Comparison of ENCODE assay signal across 9 cellular contexts in genomic region chr5:159158553-159159091, GRCh38. TPM values are rescaled to one million over a fixed set of nuclear protein-coding genes. Genes with fewer than 3 reads are reported as not detected.
A peak's percentile ranks its signal among the peaks of the same experiment; 100 is the strongest.
DNase-seq lines count a peak whose midpoint lies in the region; ATAC-seq and TF ChIP-seq lines count a peak whose summit lies in the region.
"Not testable (repeated sequence)": the region's sequence is repeated elsewhere in the genome, so short reads cannot be mapped to it uniquely, and the experiment has no call there.
"Had no signal": no experiment of that assay in that cellular context is flagged by ENCODE, and none has a peak within 500 bp of the region (broad histone marks: within the 10 kb centered on the region; RNA-seq: fewer than 3 reads in every experiment).

No MANE protein-coding gene starts in this region.

- not testable (repeated sequence) for H3K4me3 Mint-ChIP-seq in activated CD4-positive, alpha-beta memory T cell treated with anti-CD3 and anti-CD28 coated beads for 36 hours; activated naive CD4-positive, alpha-beta T cell treated with anti-CD3 and anti-CD28 coated beads, Interleukin-2, amount 50 U/mL, for 24 hours; stimulated activated naive B cell treated with anti-CD40 and anti-IgM and Interleukin-4, amounts not matched to agents 10 μg/mL and 1 μg/mL and 100 μg/mL, for 72 hours

- not testable (repeated sequence) for H2AFZ ChIP-seq in ACC112 (ENCODE audit: low read length, unreplicated experiment)

- H3K36me3 ChIP-seq in ACC112 (ENCODE audit: insufficient read depth, low read length), result peaks cover 20% of the 10 kb centered on the region
- peaks cover 56% of the 10 kb centered on the region for H3K36me3 ChIP-seq in left ventricle myocardium inferior
- H3K36me3 ChIP-seq in mucosa of descending colon (ENCODE audit: low read depth), result not testable (repeated sequence)

- DNase-seq in HT1080 (ENCODE audit: low read depth), result peak; percentile 90
- not testable (repeated sequence) for DNase-seq in activated CD4-positive, alpha-beta memory T cell treated with anti-CD3 and anti-CD28 coated beads for 36 hours; left ventricle myocardium inferior; mucosa of descending colon; stimulated activated naive B cell treated with anti-CD40 and anti-IgM and Interleukin-4, amounts not matched to agents 10 μg/mL and 1 μg/mL and 100 μg/mL, for 72 hours
- peak; percentile 24 to 32 for DNase-seq in cardiac fibroblast (ENCODE audit: low read depth in 2 of 2)

- not testable (repeated sequence) for H3K4me3 ChIP-seq in ACC112 (ENCODE audit: low read depth, low read length); cardiac fibroblast (replicated peaks in 1 of 2; ENCODE audit: low read depth in 2 of 2, low read length in 2 of 2); left ventricle myocardium inferior; mucosa of descending colon

- peak overlapping the region; percentile 23 for H3K27ac Mint-ChIP-seq in activated CD4-positive, alpha-beta memory T cell treated with anti-CD3 and anti-CD28 coated beads for 36 hours
- H3K27ac Mint-ChIP-seq in activated naive CD4-positive, alpha-beta T cell treated with anti-CD3 and anti-CD28 coated beads, Interleukin-2, amount 50 U/mL, for 24 hours, result peak overlapping the region; percentile 87
- H3K27ac Mint-ChIP-seq in stimulated activated naive B cell treated with anti-CD40 and anti-IgM and Interleukin-4, amounts not matched to agents 10 μg/mL and 1 μg/mL and 100 μg/mL, for 72 hours, result peak overlapping the region; percentile 38

- ATAC-seq in mucosa of descending colon, result peak; percentile 38
- ATAC-seq in stimulated activated naive B cell treated with anti-CD40 and anti-IgM and Interleukin-4, amounts not matched to agents 10 μg/mL and 1 μg/mL and 100 μg/mL, for 72 hours (replicated peaks), result not testable (repeated sequence)

- POLR2A ChIA-PET in activated CD4-positive, alpha-beta memory T cell treated with anti-CD3 and anti-CD28 coated beads for 36 hours (lab: Charles Lee), result not testable (repeated sequence)

- H3K9me3 ChIP-seq in left ventricle myocardium inferior (replicated peaks); mucosa of descending colon: not testable (repeated sequence)

- TF ChIP-seq CTCF in cardiac fibroblast (IDR thresholded peaks at IDR 0.05; ENCODE audit: low read depth, low read length); left ventricle myocardium inferior (IDR thresholded peaks at IDR 0.05; ENCODE audit: borderline replicate concordance); mucosa of descending colon (IDR thresholded peaks at IDR 0.05): not testable (repeated sequence)

- H3K4me1 Mint-ChIP-seq in activated CD4-positive, alpha-beta memory T cell treated with anti-CD3 and anti-CD28 coated beads for 36 hours (ENCODE audit: low read depth), result peaks cover 46% of the 10 kb centered on the region
- H3K4me1 Mint-ChIP-seq in activated naive CD4-positive, alpha-beta T cell treated with anti-CD3 and anti-CD28 coated beads, Interleukin-2, amount 50 U/mL, for 24 hours, result peaks cover 61% of the 10 kb centered on the region
- H3K4me1 Mint-ChIP-seq in stimulated activated naive B cell treated with anti-CD40 and anti-IgM and Interleukin-4, amounts not matched to agents 10 μg/mL and 1 μg/mL and 100 μg/mL, for 72 hours, result peaks cover 26 to 39% of the 10 kb centered on the region in 2 donors

- H3K79me2 ChIP-seq in ACC112 (ENCODE audit: control insufficient read depth, insufficient read depth, low read length, unreplicated experiment), result not testable (repeated sequence)

- H3K4me1 ChIP-seq in ACC112 (ENCODE audit: control insufficient read depth, insufficient read depth, low read length, unreplicated experiment), result peaks cover 34% of the 10 kb centered on the region
- H3K4me1 ChIP-seq in left ventricle myocardium inferior, result peaks cover 16% of the 10 kb centered on the region
- not testable (repeated sequence) for H3K4me1 ChIP-seq in mucosa of descending colon (ENCODE audit: low read depth)

- peaks cover 30% of the 10 kb centered on the region for H3K36me3 Mint-ChIP-seq in activated CD4-positive, alpha-beta memory T cell treated with anti-CD3 and anti-CD28 coated beads for 36 hours
- H3K36me3 Mint-ChIP-seq in activated naive CD4-positive, alpha-beta T cell treated with anti-CD3 and anti-CD28 coated beads, Interleukin-2, amount 50 U/mL, for 24 hours, result peaks cover 12% of the 10 kb centered on the region
- H3K36me3 Mint-ChIP-seq in stimulated activated naive B cell treated with anti-CD40 and anti-IgM and Interleukin-4, amounts not matched to agents 10 μg/mL and 1 μg/mL and 100 μg/mL, for 72 hours, result peaks cover 19 to 34% of the 10 kb centered on the region in 2 donors

- H3K27ac ChIP-seq in ACC112 (ENCODE audit: low read depth, low read length), result peak overlapping the region; percentile 66
- H3K27ac ChIP-seq in left ventricle myocardium inferior (replicated peaks), result peak overlapping the region; percentile 43

- not testable (repeated sequence) for H3K27me3 ChIP-seq in ACC112 (ENCODE audit: insufficient read depth, low read length); left ventricle myocardium inferior (ENCODE audit: low read depth)

- CTCF ChIA-PET in activated CD4-positive, alpha-beta memory T cell treated with anti-CD3 and anti-CD28 coated beads for 36 hours (lab: Charles Lee), result interaction anchor here (0.9 to 5.1 kb wide), 6 partner anchors 11 to 159 kb away, joined by 3 to 128 read pairs (median 7); no protein-coding TSS in a partner anchor

- H3K27me3 Mint-ChIP-seq in activated CD4-positive, alpha-beta memory T cell treated with anti-CD3 and anti-CD28 coated beads for 36 hours; activated naive CD4-positive, alpha-beta T cell treated with anti-CD3 and anti-CD28 coated beads, Interleukin-2, amount 50 U/mL, for 24 hours; stimulated activated naive B cell treated with anti-CD40 and anti-IgM and Interleukin-4, amounts not matched to agents 10 μg/mL and 1 μg/mL and 100 μg/mL, for 72 hours: not testable (repeated sequence)

- intact Hi-C loops in activated CD4-positive, alpha-beta memory T cell treated with anti-CD3 and anti-CD28 coated beads for 36 hours (cut with micrococcal nuclease), result loop anchor here (5.0 kb wide), 2 partner anchors 174 to 829 kb away; partner anchors contain the start of gene IL12B
- intact Hi-C loops in left ventricle myocardium inferior (cut with micrococcal nuclease), result loop anchor here (10.0 kb wide), 1 partner anchor 106 kb away; the partner anchor contains the start of gene UBLCP1
- intact Hi-C loops in mucosa of descending colon (cut with DNase I, micrococcal nuclease), result loop anchor here in 1 of 2 donors (10.0 kb wide), 2 partner anchors 106 to 156 kb away; partner anchors contain the start of gene UBLCP1

- H3K9me3 Mint-ChIP-seq in activated CD4-positive, alpha-beta memory T cell treated with anti-CD3 and anti-CD28 coated beads for 36 hours; activated naive CD4-positive, alpha-beta T cell treated with anti-CD3 and anti-CD28 coated beads, Interleukin-2, amount 50 U/mL, for 24 hours; stimulated activated naive B cell treated with anti-CD40 and anti-IgM and Interleukin-4, amounts not matched to agents 10 μg/mL and 1 μg/mL and 100 μg/mL, for 72 hours: not testable (repeated sequence)

RNA-seq across cellular contexts. Expression of gene RNF145, which starts 50.7 kb away (rescaled TPM):
- 95.6 and 141 TPM in 2 replicates for total RNA-seq in HT1080 (2014; rRNA removed; shearing (Covaris generic))
- polyA plus RNA-seq in HT1080 (2015; cell fraction: cytosol; rRNA removed), result 106 and 126 TPM in 2 replicates
- polyA plus RNA-seq in HT1080 (2015; cell fraction: nucleus; rRNA removed), result 68.2 and 82.3 TPM in 2 replicates
- 10 to 100 TPM; 91.4 to 92.6 TPM for total RNA-seq in activated CD4-positive, alpha-beta memory T cell treated with anti-CD3 and anti-CD28 coated beads for 36 hours
- total RNA-seq in left ventricle myocardium inferior (18.0 TPM), mucosa of descending colon (10 to 100 TPM; 50.0 to 72.6 (median 57.2) TPM)

RNA-seq across cellular contexts. Expression of gene EBF1, which starts 58.9 kb away (rescaled TPM):
- total RNA-seq in HT1080 (2014; rRNA removed; shearing (Covaris generic)), result 0.53 and 1.1 TPM in 2 replicates
- polyA plus RNA-seq in HT1080 (2015; cell fraction: cytosol; rRNA removed), result 0.12 and 0.31 TPM in 2 replicates
- polyA plus RNA-seq in HT1080 (2015; cell fraction: nucleus; rRNA removed), result 0.43 and 1.0 TPM in 2 replicates
- total RNA-seq in activated CD4-positive, alpha-beta memory T cell treated with anti-CD3 and anti-CD28 coated beads for 36 hours, result not detected
- 10.4 TPM for total RNA-seq in left ventricle myocardium inferior
- 10 to 100 TPM in 1 of 3 donors, 1 to 10 TPM in 2; 3.8 to 16.6 (median 7.5) TPM for total RNA-seq in mucosa of descending colon
- total RNA-seq: HepG2 had no signal
- polyA plus RNA-seq: HepG2 had no signal

Comparison
In these comparisons a context has a peak if more than half of its experiments do, and no peak if none do; other contexts are left out.
1. H3K27ac Mint-ChIP-seq: peak in every context shown above with its lines; median percentile 87 in activated naive CD4-positive, alpha-beta T cell treated with anti-CD3 and anti-CD28 coated beads, Interleukin-2, amount 50 U/mL, for 24 hours; 38 in stimulated activated naive B cell treated with anti-CD40 and anti-IgM and Interleukin-4, amounts not matched to agents 10 μg/mL and 1 μg/mL and 100 μg/mL, for 72 hours; 23 in activated CD4-positive, alpha-beta memory T cell treated with anti-CD3 and anti-CD28 coated beads for 36 hours.